In the genomic region with DNA sequence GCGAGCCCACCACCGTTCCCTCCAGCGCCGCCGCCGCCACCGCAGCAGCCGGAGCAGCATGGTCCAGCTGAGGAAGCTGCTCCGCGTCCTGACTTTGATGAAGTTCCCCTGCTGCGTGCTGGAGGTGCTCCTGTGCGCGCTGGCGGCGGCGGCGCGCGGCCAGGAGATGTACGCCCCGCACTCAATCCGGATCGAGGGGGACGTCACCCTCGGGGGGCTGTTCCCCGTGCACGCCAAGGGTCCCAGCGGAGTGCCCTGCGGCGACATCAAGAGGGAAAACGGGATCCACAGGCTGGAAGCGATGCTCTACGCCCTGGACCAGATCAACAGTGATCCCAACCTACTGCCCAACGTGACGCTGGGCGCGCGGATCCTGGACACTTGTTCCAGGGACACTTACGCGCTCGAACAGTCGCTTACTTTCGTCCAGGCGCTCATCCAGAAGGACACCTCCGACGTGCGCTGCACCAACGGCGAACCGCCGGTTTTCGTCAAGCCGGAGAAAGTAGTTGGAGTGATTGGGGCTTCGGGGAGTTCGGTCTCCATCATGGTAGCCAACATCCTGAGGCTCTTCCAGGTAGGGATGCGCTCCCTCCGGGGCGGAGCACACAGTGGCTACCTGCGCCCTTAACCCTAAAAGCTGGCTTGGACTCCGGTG, we compare ENCODE assay signal across 14 cellular contexts. TPM values are rescaled to one million over a fixed set of nuclear protein-coding genes. Genes with fewer than 3 reads are reported as not detected.
DNase-seq lines count a peak whose midpoint lies in the region; ATAC-seq and TF ChIP-seq lines count a peak whose summit lies in the region.
"Had no signal": no experiment of that assay in that cellular context is flagged by ENCODE, and none has a peak within 500 bp of the region (broad histone marks: within the 10 kb centered on the region; RNA-seq: fewer than 3 reads in every experiment).

No MANE protein-coding gene starts in this region.

- peaks cover 36% of the 10 kb centered on the region for H3K27me3 ChIP-seq in lower lobe of right lung (ENCODE audit: low read depth)
- peaks cover 51% of the 10 kb centered on the region for H3K27me3 ChIP-seq in suprapubic skin

- H3K4me1 Mint-ChIP-seq in brain: peaks cover 32% of the 10 kb centered on the region
- no peaks in the 10 kb centered on the region for H3K4me1 Mint-ChIP-seq in activated naive CD4-positive, alpha-beta T cell treated with anti-CD3 and anti-CD28 coated beads, Interleukin-2, amount 10 ng/mL, durations not matched to agents 7 days and 5 days

- peaks cover 69% of the 10 kb centered on the region for H3K27me3 Mint-ChIP-seq in brain
- peaks cover 40% of the 10 kb centered on the region for H3K27me3 Mint-ChIP-seq in activated naive CD4-positive, alpha-beta T cell treated with anti-CD3 and anti-CD28 coated beads, Interleukin-2, amount 10 ng/mL, durations not matched to agents 7 days and 5 days

- intact Hi-C loops in lower lobe of right lung (cut with DNase I): no loop called here

- no peaks in the 10 kb centered on the region for H3K4me1 ChIP-seq in lower lobe of right lung
- peaks cover 21% of the 10 kb centered on the region for H3K4me1 ChIP-seq in suprapubic skin

- H3K36me3 Mint-ChIP-seq in brain: no peaks in the 10 kb centered on the region
- H3K36me3 Mint-ChIP-seq in activated naive CD4-positive, alpha-beta T cell treated with anti-CD3 and anti-CD28 coated beads, Interleukin-2, amount 10 ng/mL, durations not matched to agents 7 days and 5 days: peaks cover 2% of the 10 kb centered on the region

- WGBS in suprapubic skin: 5% methylated on average over 20 of the region's 60 CpGs

- H3K9me3 ChIP-seq in lower lobe of right lung: no peaks in the 10 kb centered on the region
- no peaks in the 10 kb centered on the region for H3K9me3 ChIP-seq in suprapubic skin

- H3K27ac Mint-ChIP-seq in brain: peak overlapping the region in 1 of 5 experiments; percentile 89
- H3K27ac Mint-ChIP-seq in activated naive CD4-positive, alpha-beta T cell treated with anti-CD3 and anti-CD28 coated beads, Interleukin-2, amount 10 ng/mL, durations not matched to agents 7 days and 5 days: no peak overlapping the region
- H3K27ac Mint-ChIP-seq: activated T-helper 2 cell treated with anti-CD3 and anti-CD28 coated beads, Interferon-gamma antibody, Interleukin-2, Interleukin-4, amounts not matched to agents 10 μg/mL and 5 μg/mL and 100 μg/mL, durations not matched to agents 14 hours and 24 hours and 36 hours; natural killer cell treated with Interleukin-12 subunit alpha and Interleukin-12 subunit beta and Interleukin-15 and Interleukin-18, amount 100 ng/mL, for 72 hours had no signal

- no peaks in the 10 kb centered on the region for H3K36me3 ChIP-seq in lower lobe of right lung
- no peaks in the 10 kb centered on the region for H3K36me3 ChIP-seq in suprapubic skin

- no peak for TF ChIP-seq EP300 in suprapubic skin (IDR thresholded peaks at IDR 0.05)

- no peak for TF ChIP-seq POLR2A in suprapubic skin (IDR thresholded peaks at IDR 0.05)

- H3K4me3 ChIP-seq in lower lobe of right lung: peak overlapping the region; percentile 6
- peak overlapping the region; percentile 39 for H3K4me3 ChIP-seq in suprapubic skin

- peaks cover 0 to 19% (median 0%) of the 10 kb centered on the region in 5 experiments for H3K9me3 Mint-ChIP-seq in brain
- no peaks in the 10 kb centered on the region for H3K9me3 Mint-ChIP-seq in activated naive CD4-positive, alpha-beta T cell treated with anti-CD3 and anti-CD28 coated beads, Interleukin-2, amount 10 ng/mL, durations not matched to agents 7 days and 5 days
- H3K9me3 Mint-ChIP-seq: activated T-helper 2 cell treated with anti-CD3 and anti-CD28 coated beads, Interferon-gamma antibody, Interleukin-2, Interleukin-4, amounts not matched to agents 10 μg/mL and 5 μg/mL and 100 μg/mL, durations not matched to agents 14 hours and 24 hours and 36 hours had no signal

- TF ChIP-seq CTCF in brain (conservative IDR thresholded peaks at IDR 0.05): no peak
- TF ChIP-seq CTCF in lower lobe of right lung (IDR thresholded peaks at IDR 0.05): no peak
- no peak for TF ChIP-seq CTCF in suprapubic skin (IDR thresholded peaks at IDR 0.05)

- ATAC-seq in lower lobe of right lung (peak; percentile 11 to 21), HG02623 (IDR thresholded peaks at IDR 0.05; ENCODE audit: unreplicated experiment) (no peak), GM19452 (IDR thresholded peaks at IDR 0.05; ENCODE audit: unreplicated experiment) (no peak)

- DNase-seq in DMS53 (lab: John Stamatoyannopoulos, UW) (peak; percentile 21), DMS53 treated with DMSO at 0.1 percent for 48 hours (lab: John Stamatoyannopoulos, UW; ENCODE audit: unreplicated experiment) (no peak), lower lobe of right lung (no peak), suprapubic skin (ENCODE audit: low spot score in 2 of 2) (no peak)
- no peak for DNase-seq in activated naive CD4-positive, alpha-beta T cell treated with anti-CD3 and anti-CD28 coated beads, Interleukin-2, amount 10 ng/mL, durations not matched to agents 7 days and 5 days
- DNase-seq: activated CD4-positive, CD25-positive, alpha-beta regulatory T cell; NCI-H187 treated with DMSO at 0.1 percent for 48 hours had no signal

- no peak overlapping the region for H3K27ac ChIP-seq in lower lobe of right lung
- no peak overlapping the region for H3K27ac ChIP-seq in suprapubic skin
- H3K27ac ChIP-seq: 22Rv1, RWPE1 had no signal

- H3K4me3 Mint-ChIP-seq in brain: peak overlapping the region; percentile 87 to 95 (median 90)
- no peak overlapping the region for H3K4me3 Mint-ChIP-seq in activated naive CD4-positive, alpha-beta T cell treated with anti-CD3 and anti-CD28 coated beads, Interleukin-2, amount 10 ng/mL, durations not matched to agents 7 days and 5 days
- H3K4me3 Mint-ChIP-seq: natural killer cell treated with Interleukin-12 subunit alpha and Interleukin-12 subunit beta and Interleukin-15 and Interleukin-18, amount 100 ng/mL, for 72 hours had no signal

- CTCF ChIA-PET in activated naive CD4-positive, alpha-beta T cell treated with anti-CD3 and anti-CD28 coated beads, Interleukin-2, amount 10 ng/mL, durations not matched to agents 7 days and 5 days (lab: Charles Lee): no interaction called here

RNA-seq across cellular contexts. Expression of a gene that starts 0.5 kb away (rescaled TPM):
- polyA plus RNA-seq in brain (ENCODE audit: insufficient read depth, low read depth, low replicate concordance): 0.93 TPM
- total RNA-seq in lower lobe of right lung: 0.86 TPM
- total RNA-seq in suprapubic skin: under 1 TPM in 2 of 4 donors, not detected in 2; 0.21 to 0.48 TPM
- total RNA-seq: activated T-helper 2 cell treated with anti-CD3 and anti-CD28 coated beads, Interferon-gamma antibody, Interleukin-2, Interleukin-4, amounts not matched to agents 10 μg/mL and 5 μg/mL and 100 μg/mL, durations not matched to agents 14 hours and 24 hours and 36 hours; natural killer cell treated with Interleukin-12 subunit alpha and Interleukin-12 subunit beta and Interleukin-15 and Interleukin-18, amount 100 ng/mL, for 72 hours had no signal

Comparison
In these comparisons a context has a peak if more than half of its experiments do, and no peak if none do; other contexts are left out.
1. ATAC-seq: peak in lower lobe of right lung (2 of 2); none in HG02623 (single experiment) and GM19452 (single experiment).